In the genomic region with DNA sequence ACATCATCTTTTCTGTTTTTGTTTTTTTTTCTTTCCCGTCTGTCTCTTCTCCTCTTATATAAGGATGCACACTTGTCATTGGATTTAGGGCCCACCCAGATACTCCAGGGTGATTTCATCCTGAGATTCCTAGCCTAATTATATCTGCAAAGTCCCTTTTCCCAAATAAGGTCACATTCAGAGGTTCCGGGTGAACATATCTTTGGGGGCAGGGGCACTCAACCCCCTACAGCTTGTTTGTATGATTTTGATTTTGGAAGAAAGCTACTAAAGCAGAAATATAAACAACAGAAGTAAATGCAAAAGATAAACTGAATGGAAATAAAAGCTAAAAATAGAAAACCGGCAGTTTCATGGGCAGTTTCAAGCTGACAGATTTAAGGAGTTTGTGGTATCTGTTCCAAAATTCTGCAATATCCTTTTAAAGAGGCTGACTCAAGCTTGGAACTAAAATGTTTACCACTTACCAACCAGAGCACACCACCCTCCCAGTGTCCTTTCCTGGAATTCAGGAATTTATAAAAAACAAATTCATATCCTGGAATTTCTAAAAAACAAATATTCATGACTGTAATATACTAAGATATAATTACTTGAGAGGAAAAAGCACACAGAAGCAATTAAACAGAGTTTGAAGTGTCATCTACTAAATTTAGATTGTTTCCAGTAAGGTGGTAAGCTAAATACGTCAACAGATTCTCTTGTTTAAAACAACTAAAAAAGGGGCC, we compare ENCODE assay signal across 12 cellular contexts.
DNase-seq lines count a peak whose midpoint lies in the region; ATAC-seq and TF ChIP-seq lines count a peak whose summit lies in the region.
"Had no signal": no experiment of that assay in that cellular context is flagged by ENCODE, and none has a peak within 500 bp of the region (broad histone marks: within the 10 kb centered on the region; RNA-seq: fewer than 3 reads in every experiment).

No MANE protein-coding gene starts in this region.

- H3K36me3 ChIP-seq in GM23248 (ENCODE audit: low read depth) (no peaks in the 10 kb centered on the region), SK-N-SH (replicated peaks in 1 of 2; ENCODE audit: control insufficient read depth in 1 of 2, insufficient read depth in 2 of 2, low read length in 1 of 2) (no peaks in the 10 kb centered on the region), prostate gland (no peaks in the 10 kb centered on the region)

- CTCF ChIA-PET in SK-N-SH (lab: Yijun Ruan, JAX) = interaction anchor here (0.7 to 1.6 kb wide), 2 partner anchors 15 to 109 kb away, joined by 3 read pairs; no protein-coding TSS in a partner anchor

- H3K9me2 ChIP-seq in GM23248 (ENCODE audit: insufficient read depth) (no peaks in the 10 kb centered on the region), SK-N-SH (no peaks in the 10 kb centered on the region)

- no peaks in the 10 kb centered on the region for H3K27me3 Mint-ChIP-seq in effector memory CD8-positive, alpha-beta T cell

- no peaks in the 10 kb centered on the region for H3K36me3 Mint-ChIP-seq in effector memory CD8-positive, alpha-beta T cell (ENCODE audit: insufficient read depth)

- H3K4me1 ChIP-seq in GM23248 (ENCODE audit: insufficient read depth) (peaks cover 46% of the 10 kb centered on the region), SK-N-SH (ENCODE audit: control insufficient read depth in 1 of 2, insufficient read depth in 2 of 2, low read depth in 1 of 2, low read length in 1 of 2) (peaks cover 0 to 14% of the 10 kb centered on the region in 2 experiments), prostate gland (replicated peaks) (no peaks in the 10 kb centered on the region)

- no peaks in the 10 kb centered on the region for H3K9me3 ChIP-seq in GM23248 (ENCODE audit: low read depth)
- no peaks in the 10 kb centered on the region for H3K9me3 ChIP-seq in SK-N-SH
- no peaks in the 10 kb centered on the region for H3K9me3 ChIP-seq in prostate gland

- H2AFZ ChIP-seq in GM23248 (peak overlapping the region; percentile 45), SK-N-SH (ENCODE audit: low read depth) (no peak overlapping the region)

- in situ Hi-C loops in GM23248 (cut with MboI) = no loop called here

- no peak for ATAC-seq in effector memory CD8-positive, alpha-beta T cell (replicated peaks)
- no peak for ATAC-seq in sciatic nerve

- peak in 1 of 2 experiments; percentile 74; a peak in 1 of 4 replicates for TF ChIP-seq EP300 in SK-N-SH (IDR thresholded peaks at IDR 0.05; ENCODE audit: borderline replicate concordance in 1 of 2, low read depth in 1 of 2, low read length in 1 of 2)

- H3K27ac ChIP-seq in GM23248 (peak overlapping the region; percentile 66), SK-N-SH (ENCODE audit: low read depth in 2 of 2, low read length in 1 of 2) (peak overlapping the region; percentile 55 to 58; a peak in 3 of 4 replicates), skin epidermis (peak overlapping the region in 14 of 21 experiments; percentile 7 to 87 (median 66)), prostate gland (peak overlapping the region in 1 of 2 donors; percentile 33)

- TF ChIP-seq POLR2A in prostate gland (IDR thresholded peaks at IDR 0.05) = no peak

- H3K79me2 ChIP-seq in GM23248 (ENCODE audit: insufficient read depth) = no peaks in the 10 kb centered on the region
- H3K79me2 ChIP-seq in SK-N-SH (ENCODE audit: insufficient read depth) = no peaks in the 10 kb centered on the region

- H4K20me1 ChIP-seq in GM23248 (ENCODE audit: insufficient read depth) (no peaks in the 10 kb centered on the region), SK-N-SH (ENCODE audit: insufficient read depth) (no peaks in the 10 kb centered on the region)

- H3K27me3 ChIP-seq in GM23248 (replicated peaks; ENCODE audit: insufficient read depth) (no peaks in the 10 kb centered on the region), SK-N-SH (ENCODE audit: insufficient read depth) (no peaks in the 10 kb centered on the region), prostate gland (replicated peaks; ENCODE audit: insufficient read depth) (no peaks in the 10 kb centered on the region)

- H3K4me3 ChIP-seq in GM23248 = peak overlapping the region; percentile 26
- H3K4me3 ChIP-seq in SK-N-SH (ENCODE audit: low read depth in 2 of 2, low read length in 1 of 2) = no peak overlapping the region
- no peak overlapping the region for H3K4me3 ChIP-seq in fibroblast of mammary gland (ENCODE audit: control insufficient read depth, low read depth, low read length)
- H3K4me3 ChIP-seq in skin epidermis = no peak overlapping the region
- no peak overlapping the region for H3K4me3 ChIP-seq in prostate gland

- H3K4me1 Mint-ChIP-seq in effector memory CD8-positive, alpha-beta T cell (ENCODE audit: low read depth in 2 of 2) = no peaks in the 10 kb centered on the region

- TF ChIP-seq CTCF in SK-N-SH (IDR thresholded peaks at IDR 0.05) (no peak), fibroblast of mammary gland (conservative IDR thresholded peaks at IDR 0.05; ENCODE audit: control insufficient read depth, insufficient read depth, low read depth, low read length) (no peak), prostate gland (IDR thresholded peaks at IDR 0.05) (no peak)

- H3K4me3 Mint-ChIP-seq in effector memory CD8-positive, alpha-beta T cell = no peak overlapping the region

- H3K9ac ChIP-seq in GM23248 = peak overlapping the region; percentile 22; the same call in 1 of the 2 replicates
- H3K9ac ChIP-seq in SK-N-SH = no peak overlapping the region; the same call in 1 of the 2 replicates

- peaks cover 24% of the 10 kb centered on the region for H3F3A ChIP-seq in GM23248 (ENCODE audit: insufficient read depth)
- peaks cover 8% of the 10 kb centered on the region for H3F3A ChIP-seq in SK-N-SH (replicated peaks; ENCODE audit: insufficient read depth)

- TF ChIP-seq RAD21 in SK-N-SH (IDR thresholded peaks at IDR 0.05; ENCODE audit: low read length) = no peak

- no peaks in the 10 kb centered on the region for H3K9me3 Mint-ChIP-seq in effector memory CD8-positive, alpha-beta T cell

- intact Hi-C loops in sciatic nerve (cut with DNase I) = no loop called here
- intact Hi-C loops in prostate gland (cut with DNase I) = no loop called here

- H3K27ac Mint-ChIP-seq in effector memory CD8-positive, alpha-beta T cell = no peak overlapping the region

- 9 to 11% methylated on average over 4 of the region's 4 CpGs for WGBS in GM23248 (ENCODE audit: low coverage in 1 of 2, low lambda C conversion rate in 2 of 2, missing lambda C conversion rate in 2 of 2), 2 experiments
- 40% methylated on average over 4 of the region's 4 CpGs for WGBS in SK-N-SH (ENCODE audit: low lambda C conversion rate)
- 50% methylated on average over 4 of the region's 4 CpGs for WGBS in prostate gland

- POLR2A ChIA-PET in SK-N-SH (lab: Yijun Ruan, JAX) = no interaction called here

- DNase-seq in GM23248 (peak; percentile 81), SK-N-SH (no peak), fibroblast of mammary gland (ENCODE audit: low read depth) (peak; percentile 85), midbrain (lab: John Stamatoyannopoulos, UW) (no peak), sciatic nerve (ENCODE audit: low spot score) (no peak), prostate gland (ENCODE audit: low spot score) (no peak)
- no peak for DNase-seq in effector memory CD8-positive, alpha-beta T cell
- DNase-seq: activated CD4-positive, alpha-beta T cell treated with anti-CD3 and anti-CD28 coated beads for 1 hour; caudate nucleus; NCI-H69; stimulated activated CD4-positive, alpha-beta T cell treated with anti-CD3 and anti-CD28 coated beads, Interleukin-4, amount 100 ng/mL, for 24 hours had no signal

- H3K4me2 ChIP-seq in GM23248 (ENCODE audit: unreplicated experiment) (peak overlapping the region; percentile 74), SK-N-SH (no peak overlapping the region)

TF ChIP-seq in SK-N-SH, 30 proteins besides CTCF, POLR2A, EP300 and RAD21 (continues in another document):
- TF ChIP-seq YY1 (IDR thresholded peaks at IDR 0.05; ENCODE audit: low read depth) (no peak), TEAD4 (IDR thresholded peaks at IDR 0.05; ENCODE audit: borderline replicate concordance, insufficient read depth) (0 out of 2 replicates have a peak, but pooled peaks have one; percentile 32), SMC3 (IDR thresholded peaks at IDR 0.05; ENCODE audit: low read depth, low read length) (no peak), FOSL2 (IDR thresholded peaks at IDR 0.05; ENCODE audit: borderline replicate concordance, low read depth) (peak; percentile 34; the same call in 1 of the 2 replicates), NRF1 (IDR thresholded peaks at IDR 0.05; ENCODE audit: low read depth, low read length) (no peak), POLR2AphosphoS5 (IDR thresholded peaks at IDR 0.05; ENCODE audit: low read depth, low read length) (no peak), NFIC (IDR thresholded peaks at IDR 0.05; ENCODE audit: borderline replicate concordance) (peak; percentile 26; the same call in 1 of the 2 replicates), RFX5 (IDR thresholded peaks at IDR 0.05; ENCODE audit: low read length) (no peak), TAF1 (IDR thresholded peaks at IDR 0.05; ENCODE audit: borderline replicate concordance, low read depth, low read length) (no peak)
- TF ChIP-seq, protein P1, sequence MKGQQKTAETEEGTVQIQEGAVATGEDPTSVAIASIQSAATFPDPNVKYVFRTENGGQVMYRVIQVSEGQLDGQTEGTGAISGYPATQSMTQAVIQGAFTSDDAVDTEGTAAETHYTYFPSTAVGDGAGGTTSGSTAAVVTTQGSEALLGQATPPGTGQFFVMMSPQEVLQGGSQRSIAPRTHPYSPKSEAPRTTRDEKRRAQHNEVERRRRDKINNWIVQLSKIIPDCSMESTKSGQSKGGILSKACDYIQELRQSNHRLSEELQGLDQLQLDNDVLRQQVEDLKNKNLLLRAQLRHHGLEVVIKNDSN (IDR thresholded peaks at IDR 0.05; ENCODE audit: borderline replicate concordance, low read depth) = no peak
- TF ChIP-seq, protein P2, sequence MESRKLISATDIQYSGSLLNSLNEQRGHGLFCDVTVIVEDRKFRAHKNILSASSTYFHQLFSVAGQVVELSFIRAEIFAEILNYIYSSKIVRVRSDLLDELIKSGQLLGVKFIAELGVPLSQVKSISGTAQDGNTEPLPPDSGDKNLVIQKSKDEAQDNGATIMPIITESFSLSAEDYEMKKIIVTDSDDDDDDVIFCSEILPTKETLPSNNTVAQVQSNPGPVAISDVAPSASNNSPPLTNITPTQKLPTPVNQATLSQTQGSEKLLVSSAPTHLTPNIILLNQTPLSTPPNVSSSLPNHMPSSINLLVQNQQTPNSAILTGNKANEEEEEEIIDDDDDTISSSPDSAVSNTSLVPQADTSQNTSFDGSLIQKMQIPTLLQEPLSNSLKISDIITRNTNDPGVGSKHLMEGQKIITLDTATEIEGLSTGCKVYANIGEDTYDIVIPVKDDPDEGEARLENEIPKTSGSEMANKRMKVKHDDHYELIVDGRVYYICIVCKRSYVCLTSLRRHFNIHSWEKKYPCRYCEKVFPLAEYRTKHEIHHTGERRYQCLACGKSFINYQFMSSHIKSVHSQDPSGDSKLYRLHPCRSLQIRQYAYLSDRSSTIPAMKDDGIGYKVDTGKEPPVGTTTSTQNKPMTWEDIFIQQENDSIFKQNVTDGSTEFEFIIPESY (IDR thresholded peaks at IDR 0.05; ENCODE audit: borderline replicate concordance, low read depth) = no peak; the same call in 1 of the 2 replicates

Comparison
In these comparisons a context has a peak if more than half of its experiments do, and no peak if none do; other contexts are left out.
1. DNase-seq: peak in GM23248 (single experiment) and fibroblast of mammary gland (single experiment); none in SK-N-SH (single experiment), effector memory CD8-positive, alpha-beta T cell (0 of 3), midbrain (single experiment), sciatic nerve (single experiment) and prostate gland (single experiment).